Comparison of ENCODE assay signal across 21 cellular contexts in genomic region chr4:3812211-3812934, GRCh38. TPM values are rescaled to one million over a fixed set of nuclear protein-coding genes. Genes with fewer than 3 reads are reported as not detected.
"Had no signal": no experiment of that assay in that cellular context is flagged by ENCODE, and none has a peak within 500 bp of the region (broad histone marks: within the 10 kb centered on the region; RNA-seq: fewer than 3 reads in every experiment).

No MANE protein-coding gene starts in this region.

- H3K4me3 Mint-ChIP-seq: memory B cell; natural killer cell; stimulated activated naive CD8-positive, alpha-beta T cell treated with anti-CD3 and anti-CD28 coated beads, Interleukin-15, amount 100 ng/mL, for 72 hours had no signal

- H3K9me3 ChIP-seq: neutrophil, pancreas, suprapubic skin, transverse colon, vagina had no signal

- H3K4me2 ChIP-seq: smooth muscle cell had no signal

- ATAC-seq: left ventricle myocardium superior; natural killer cell; pancreas; sciatic nerve; stimulated activated naive CD8-positive, alpha-beta T cell treated with anti-CD3 and anti-CD28 coated beads, Interleukin-15, amount 100 ng/mL, for 72 hours had no signal

- DNase-seq: dorsolateral prefrontal cortex; effector CD4-positive, alpha-beta T cell; natural killer cell; stimulated activated CD4-positive, alpha-beta T cell treated with anti-CD3 and anti-CD28 coated beads, Interleukin-12 subunit alpha, Interleukin-12 subunit beta, amount 100 ng/mL, for 4 hours; stimulated activated CD4-positive, alpha-beta T cell treated with anti-CD3 and anti-CD28 coated beads, Interleukin-1b, Interleukin-23, amount 100 ng/mL, for 48 hours; stimulated activated CD4-positive, alpha-beta T cell treated with anti-CD3 and anti-CD28 coated beads, Interleukin-4, amount 100 ng/mL, for 1 hour; stimulated activated CD8-positive, alpha-beta memory T cell treated with anti-CD3 and anti-CD28 coated beads, Interleukin-4, amount 100 ng/mL, for 48 hours; stimulated activated naive CD4-positive, alpha-beta T cell; stimulated activated naive CD8-positive, alpha-beta T cell treated with anti-CD3 and anti-CD28 coated beads, Interleukin-15, amount 100 ng/mL, for 72 hours; transverse colon had no signal

- H3K4me1 ChIP-seq: pancreas, suprapubic skin, transverse colon, vagina had no signal

- H3K27ac ChIP-seq: dorsolateral prefrontal cortex, neutrophil, pancreas, suprapubic skin, transverse colon, vagina had no signal

- H3K36me3 ChIP-seq: neutrophil, pancreas, suprapubic skin, transverse colon, vagina had no signal

- H3K4me1 Mint-ChIP-seq: memory B cell; natural killer cell; stimulated activated naive CD8-positive, alpha-beta T cell treated with anti-CD3 and anti-CD28 coated beads, Interleukin-15, amount 100 ng/mL, for 72 hours had no signal

- H3K27ac Mint-ChIP-seq: memory B cell; natural killer cell; progenitor cell of endocrine pancreas; stimulated activated naive CD8-positive, alpha-beta T cell treated with anti-CD3 and anti-CD28 coated beads, Interleukin-15, amount 100 ng/mL, for 72 hours had no signal

- H3K27me3 ChIP-seq: pancreas, vagina had no signal

- H3K4me3 ChIP-seq: dorsolateral prefrontal cortex, lung, pancreas, smooth muscle cell, suprapubic skin, transverse colon, vagina had no signal

- H3K9me3 Mint-ChIP-seq: memory B cell; natural killer cell; stimulated activated naive CD8-positive, alpha-beta T cell treated with anti-CD3 and anti-CD28 coated beads, Interleukin-15, amount 100 ng/mL, for 72 hours had no signal

- H3K36me3 Mint-ChIP-seq: memory B cell, natural killer cell had no signal

RNA-seq across cellular contexts. Expression of gene ADRA2C, which starts 46.2 kb away (rescaled TPM):
- total RNA-seq: mononuclear cell, natural killer cell had no signal
